8 cellular contexts compared by ENCODE assay signal in genomic region chr11:81497202-81497804, GRCh38.
DNase-seq lines count a peak whose midpoint lies in the region; ATAC-seq and TF ChIP-seq lines count a peak whose summit lies in the region.

No MANE protein-coding gene starts in this region.

- no peaks in the 10 kb centered on the region for H3K36me3 Mint-ChIP-seq in neural progenitor cell

- no peak overlapping the region for H2AFZ ChIP-seq in neural progenitor cell (replicated peaks)

- H3K9ac ChIP-seq in NT2/D1 (ENCODE audit: insufficient read length, low read depth) (no peak overlapping the region), neural progenitor cell (no peak overlapping the region)

- H3K4me1 Mint-ChIP-seq in neural progenitor cell = peaks cover 15% of the 10 kb centered on the region

- H3F3A ChIP-seq in neural progenitor cell (ENCODE audit: low read depth) = no peaks in the 10 kb centered on the region

- H3K27me3 ChIP-seq in NT2/D1 (ENCODE audit: insufficient read depth, insufficient read length) (no peaks in the 10 kb centered on the region), dorsolateral prefrontal cortex (no peaks in the 10 kb centered on the region), neural progenitor cell (no peaks in the 10 kb centered on the region)

- TF ChIP-seq CTCF in dorsolateral prefrontal cortex (IDR thresholded peaks at IDR 0.05 in 54 of 56, conservative IDR thresholded peaks at IDR 0.05 in 2 of 56; ENCODE audit: low read depth in 1 of 56, partially characterized antibody in 56 of 56) (peak; percentile 49 to 88 (median 68)), neural progenitor cell (IDR thresholded peaks at IDR 0.05) (peak; percentile 80)

- H4K20me1 ChIP-seq in neural progenitor cell (ENCODE audit: low read depth) = no peaks in the 10 kb centered on the region

- no peaks in the 10 kb centered on the region for H3K79me2 ChIP-seq in neural progenitor cell (ENCODE audit: low read depth)

- ATAC-seq in GM18858 (IDR thresholded peaks at IDR 0.05; ENCODE audit: unreplicated experiment) (peak; percentile 91), HG03342 (IDR thresholded peaks at IDR 0.05; ENCODE audit: unreplicated experiment) (peak; percentile 78), GM21528 (IDR thresholded peaks at IDR 0.05; ENCODE audit: low FRiP score, unreplicated experiment) (no peak)

- no peaks in the 10 kb centered on the region for H3K9me3 ChIP-seq in NT2/D1 (ENCODE audit: insufficient read depth, low read length)
- no peaks in the 10 kb centered on the region for H3K9me3 ChIP-seq in neural progenitor cell (ENCODE audit: low read depth)

- H3K27me3 Mint-ChIP-seq in neural progenitor cell (ENCODE audit: insufficient read depth, low read depth) = peaks cover 5% of the 10 kb centered on the region

- no peaks in the 10 kb centered on the region for H3K36me3 ChIP-seq in NT2/D1 (ENCODE audit: insufficient read depth, insufficient read length, low read length)
- no peaks in the 10 kb centered on the region for H3K36me3 ChIP-seq in neural progenitor cell

- H3K4me3 Mint-ChIP-seq in neural progenitor cell = no peak overlapping the region

- intact Hi-C loops in dorsolateral prefrontal cortex (cut with DNase I) = no loop called here

- no peak overlapping the region for H3K4me2 ChIP-seq in neural progenitor cell

- no peaks in the 10 kb centered on the region for H3K9me3 Mint-ChIP-seq in neural progenitor cell

- no peak overlapping the region for H3K27ac ChIP-seq in dorsolateral prefrontal cortex
- H3K27ac ChIP-seq in neural progenitor cell = no peak overlapping the region

- DNase-seq in DMS 273 (lab: John Stamatoyannopoulos, UW; ENCODE audit: unreplicated experiment) (peak; percentile 49), NT2/D1 (ENCODE audit: low read depth, low spot score) (peak; percentile 35), dorsolateral prefrontal cortex (no peak), neural progenitor cell (ENCODE audit: low spot score) (peak; percentile 65), NCI-H2107 treated with DMSO at 0.1 percent for 48 hours (lab: John Stamatoyannopoulos, UW; ENCODE audit: unreplicated experiment) (no peak)

- no peak overlapping the region for H3K4me3 ChIP-seq in NT2/D1 (ENCODE audit: insufficient read length, low read depth)
- no peak overlapping the region for H3K4me3 ChIP-seq in dorsolateral prefrontal cortex
- no peak overlapping the region for H3K4me3 ChIP-seq in neural progenitor cell

- H3K4me1 ChIP-seq in NT2/D1 (ENCODE audit: insufficient read depth, insufficient read length) (no peaks in the 10 kb centered on the region), neural progenitor cell (no peaks in the 10 kb centered on the region)

- H3K27ac Mint-ChIP-seq in neural progenitor cell = no peak overlapping the region

Comparison
In these comparisons a context has a peak if more than half of its experiments do, and no peak if none do; other contexts are left out.
1. DNase-seq: peak in DMS 273 (single experiment), NT2/D1 (single experiment) and neural progenitor cell (single experiment); none in dorsolateral prefrontal cortex (0 of 10) and NCI-H2107 treated with DMSO at 0.1 percent for 48 hours (single experiment).